In genomic region chr12:53094394-53094787, GRCh38 we compare ENCODE assay signal across 2 cellular contexts.
TF ChIP-seq lines count a peak whose summit lies in the region.

No MANE protein-coding gene starts in this region.

TF ChIP-seq in HCT116, 20 proteins besides CTCF, POLR2A, EP300 and RAD21:
- no peak for TF ChIP-seq ZFX (IDR thresholded peaks at IDR 0.05)
- TF ChIP-seq CEBPB (IDR thresholded peaks at IDR 0.05; ENCODE audit: low read depth): no peak
- no peak for TF ChIP-seq EZH2 (IDR thresholded peaks at IDR 0.05)
- no peak for TF ChIP-seq TCF7L2 (IDR thresholded peaks at IDR 0.05; ENCODE audit: borderline replicate concordance, extremely low read depth, insufficient read depth, insufficient read length)
- TF ChIP-seq ATF3 (IDR thresholded peaks at IDR 0.05): no peak
- TF ChIP-seq REST (IDR thresholded peaks at IDR 0.05; ENCODE audit: low read depth): no peak
- no peak for TF ChIP-seq YY1 (IDR thresholded peaks at IDR 0.05; ENCODE audit: extremely low read depth, insufficient replicate concordance, low read depth, low read length)

TF ChIP-seq in K562, 482 proteins besides CTCF, POLR2A, EP300 and RAD21:
- TF ChIP-seq ZNF121 (CRISPR knock-in tag; conservative IDR thresholded peaks at IDR 0.05): no peak
- TF ChIP-seq ZBTB7A (IDR thresholded peaks at IDR 0.05; ENCODE audit: borderline replicate concordance, control insufficient read depth, low read depth, low read length): peak; percentile 49; the same call in 1 of the 2 replicates
- TF ChIP-seq EGR1 (conservative IDR thresholded peaks at IDR 0.05): peak; percentile 49; the same call in 1 of the 2 replicates
- no peak for TF ChIP-seq HIVEP1 (CRISPR knock-in tag; IDR thresholded peaks at IDR 0.05)
- TF ChIP-seq ILK (tag; IDR thresholded peaks at IDR 0.05; ENCODE audit: borderline replicate concordance, low read depth): no peak
- no peak for TF ChIP-seq BMI1 (IDR thresholded peaks at IDR 0.05; ENCODE audit: low read length)
- no peak for TF ChIP-seq NFYB (IDR thresholded peaks at IDR 0.05; ENCODE audit: extremely low read depth, insufficient read length)
- TF ChIP-seq TSC22D4 (tag; IDR thresholded peaks at IDR 0.05): no peak
- TF ChIP-seq VEZF1 (CRISPR knock-in tag; IDR thresholded peaks at IDR 0.05): 0 out of 2 replicates have a peak, but pooled peaks have one; percentile 13
- peak; percentile 54 for TF ChIP-seq ZNF384 (IDR thresholded peaks at IDR 0.05; ENCODE audit: low read depth, low read length)
- no peak for TF ChIP-seq ZNF668 (CRISPR knock-in tag; IDR thresholded peaks at IDR 0.05)
- no peak for TF ChIP-seq ZNF253 (CRISPR knock-in tag; conservative IDR thresholded peaks at IDR 0.05)
- no peak for TF ChIP-seq LARP7 (IDR thresholded peaks at IDR 0.05)
- TF ChIP-seq SPI1 (IDR thresholded peaks at IDR 0.05; ENCODE audit: borderline replicate concordance, low read depth, low read length): peak; percentile 40; the same call in 1 of the 2 replicates
- TF ChIP-seq POLR2B (IDR thresholded peaks at IDR 0.05; ENCODE audit: low read depth, partially characterized antibody): no peak
- TF ChIP-seq ZNF589 (CRISPR knock-in tag; IDR thresholded peaks at IDR 0.05; ENCODE audit: low read depth): no peak
- TF ChIP-seq ZBTB9 (CRISPR knock-in tag; IDR thresholded peaks at IDR 0.05): no peak
- no peak for TF ChIP-seq PRDM10 (IDR thresholded peaks at IDR 0.05; ENCODE audit: partially characterized antibody)
- TF ChIP-seq NCOA1 (IDR thresholded peaks at IDR 0.05; ENCODE audit: low read depth): no peak
- TF ChIP-seq IRF1 (CRISPR knock-in tag; IDR thresholded peaks at IDR 0.05; ENCODE audit: borderline replicate concordance): no peak
- no peak for TF ChIP-seq FIP1L1 (IDR thresholded peaks at IDR 0.05; ENCODE audit: low read depth, low read length, poor library complexity, severe bottlenecking)
- TF ChIP-seq THRB (CRISPR knock-in tag; conservative IDR thresholded peaks at IDR 0.05): 0 out of 2 replicates have a peak, but pooled peaks have one; percentile 43
- TF ChIP-seq RNF219 (CRISPR knock-in tag; IDR thresholded peaks at IDR 0.05): no peak
- no peak for TF ChIP-seq ZFP30 (CRISPR knock-in tag; IDR thresholded peaks at IDR 0.05; ENCODE audit: borderline replicate concordance)
- no peak for TF ChIP-seq SMARCC2 (IDR thresholded peaks at IDR 0.05; ENCODE audit: low read depth)
- peak; percentile 64 for TF ChIP-seq TFAP4 (CRISPR knock-in tag; IDR thresholded peaks at IDR 0.05; ENCODE audit: borderline replicate concordance)
- no peak for TF ChIP-seq MNT (conservative IDR thresholded peaks at IDR 0.05)
- TF ChIP-seq NONO (IDR thresholded peaks at IDR 0.05; ENCODE audit: low read depth in 2 of 2, low read length in 1 of 2): no peak
- TF ChIP-seq ZNF134 (CRISPR knock-in tag; conservative IDR thresholded peaks at IDR 0.05): no peak
- TF ChIP-seq PHF20 (IDR thresholded peaks at IDR 0.05; ENCODE audit: partially characterized antibody): no peak
- TF ChIP-seq HDAC3 (IDR thresholded peaks at IDR 0.05; ENCODE audit: borderline replicate concordance, partially characterized antibody): no peak
